Comparison of ENCODE assay signal across 14 cellular contexts in the genomic region with DNA sequence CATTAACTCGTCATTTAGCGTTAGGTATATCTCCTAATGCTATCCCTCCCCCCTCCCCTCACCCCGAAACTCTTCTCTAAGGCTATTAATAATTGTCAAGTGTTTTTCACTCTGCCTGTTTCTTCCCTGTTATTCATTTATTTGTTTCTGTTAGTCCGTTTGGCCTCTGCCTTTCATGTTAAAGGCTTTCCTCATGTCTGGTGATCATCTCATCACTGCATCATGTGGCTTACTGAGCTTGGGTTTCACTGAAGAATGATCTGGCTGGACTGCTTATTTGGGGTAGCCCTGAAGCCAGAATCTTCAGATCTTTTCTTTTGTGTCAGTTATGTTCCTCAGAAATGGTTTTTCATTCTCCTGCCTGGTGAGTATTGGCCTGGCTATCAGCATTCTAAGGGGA. TPM values are rescaled to one million over a fixed set of nuclear protein-coding genes. Genes with fewer than 3 reads are reported as not detected.
A peak's percentile ranks its signal among the peaks of the same experiment; 100 is the strongest.
DNase-seq lines count a peak whose midpoint lies in the region; TF ChIP-seq lines count a peak whose summit lies in the region.
"Had no signal": no experiment of that assay in that cellular context is flagged by ENCODE, and none has a peak within 500 bp of the region (broad histone marks: within the 10 kb centered on the region; RNA-seq: fewer than 3 reads in every experiment).

No MANE protein-coding gene starts in this region.

- peaks cover 3% of the 10 kb centered on the region for H3K79me2 ChIP-seq in smooth muscle cell (ENCODE audit: low read depth)

- H4K20me1 ChIP-seq in smooth muscle cell (ENCODE audit: low read depth), result no peaks in the 10 kb centered on the region

- TF ChIP-seq CTCF in smooth muscle cell (IDR thresholded peaks at IDR 0.05; ENCODE audit: borderline replicate concordance, insufficient read depth, poor library complexity, severe bottlenecking) (no peak), A673 (conservative IDR thresholded peaks at IDR 0.05; ENCODE audit: low read depth, low read length) (no peak)

- H2AFZ ChIP-seq in smooth muscle cell (ENCODE audit: low read depth), result no peak overlapping the region

- peaks cover 70% of the 10 kb centered on the region for H3K36me3 ChIP-seq in adipocyte (ENCODE audit: control insufficient read depth, insufficient read depth, low read length, severe bottlenecking)
- H3K36me3 ChIP-seq in smooth muscle cell (ENCODE audit: low read depth), result peaks cover 9% of the 10 kb centered on the region
- H3K36me3 ChIP-seq in A673 (ENCODE audit: insufficient read depth, low read length, poor library complexity, severe bottlenecking), result peaks cover 81% of the 10 kb centered on the region

- H3K9me3 ChIP-seq in adipocyte (ENCODE audit: control insufficient read depth, low read length) (no peaks in the 10 kb centered on the region), smooth muscle cell (replicated peaks; ENCODE audit: low read depth) (no peaks in the 10 kb centered on the region), A673 (ENCODE audit: low read depth, low read length, poor library complexity, severe bottlenecking) (no peaks in the 10 kb centered on the region)
- H3K9me3 ChIP-seq: A549, Caco-2 had no signal

- H3K9ac ChIP-seq in adipocyte (ENCODE audit: low read length) (peak overlapping the region; percentile 42), smooth muscle cell (ENCODE audit: low read depth) (no peak overlapping the region)

- H3K4me1 ChIP-seq in adipocyte (ENCODE audit: control insufficient read depth, insufficient read depth, low read length) (peaks cover 38% of the 10 kb centered on the region), smooth muscle cell (ENCODE audit: low read depth) (no peaks in the 10 kb centered on the region), A673 (ENCODE audit: insufficient read depth, low read length, poor library complexity, severe bottlenecking) (no peaks in the 10 kb centered on the region)
- H3K4me1 ChIP-seq: Caco-2 had no signal

- H3K4me3 ChIP-seq in adipocyte (ENCODE audit: low read length) (no peak overlapping the region), smooth muscle cell (no peak overlapping the region), A673 (ENCODE audit: low read depth, low read length, poor library complexity, severe bottlenecking) (no peak overlapping the region)
- H3K4me3 ChIP-seq: A549 had no signal

- H3K27me3 ChIP-seq in adipocyte (replicated peaks; ENCODE audit: control insufficient read depth, insufficient read depth, low read length) (no peaks in the 10 kb centered on the region), smooth muscle cell (ENCODE audit: low read depth) (no peaks in the 10 kb centered on the region), A673 (replicated peaks; ENCODE audit: insufficient read depth, low read depth, low read length, poor library complexity) (no peaks in the 10 kb centered on the region)

- no peak overlapping the region for H3K27ac ChIP-seq in smooth muscle cell (ENCODE audit: low read depth)
- H3K27ac ChIP-seq in A673 (ENCODE audit: low read depth, low read length, poor library complexity, severe bottlenecking), result no peak overlapping the region
- H3K27ac ChIP-seq: A549, HL-60 had no signal

- POLR2A ChIA-PET in A673 (lab: Charles Lee; ENCODE audit: low non-redundant PET), result interaction anchor here (0.6 kb wide), 1 partner anchor 17 kb away, joined by 3 read pairs; no protein-coding TSS in a partner anchor

- H3F3A ChIP-seq in smooth muscle cell (ENCODE audit: low read depth), result no peaks in the 10 kb centered on the region

- DNase-seq in adipocyte (ENCODE audit: low read depth) (no peak), epidermal melanocyte (ENCODE audit: insufficient read length, low spot score) (peak; percentile 33), kidney tubule cell (ENCODE audit: low spot score) (peak; percentile 73), renal cortical epithelial cell (ENCODE audit: low read depth) (peak; percentile 88), smooth muscle cell (lab: John Stamatoyannopoulos, UW; ENCODE audit: unreplicated experiment) (no peak), A673 (ENCODE audit: low spot score) (no peak)
- DNase-seq in stimulated activated CD4-positive, alpha-beta T cell treated with anti-CD3 and anti-CD28 coated beads, Interleukin-1b, Interleukin-23, amount 100 ng/mL, for 48 hours, result no peak
- DNase-seq: Caco-2; CD8-positive, alpha-beta T cell; DND-41; GDM1 had no signal

- no peak overlapping the region for H3K4me2 ChIP-seq in smooth muscle cell
- H3K4me2 ChIP-seq: A549 had no signal

- CTCF ChIA-PET in A673 (lab: Charles Lee), result no interaction called here

- BruUV-seq in A673 (replicated peaks; lab: Mats Ljungman, UMichigan), result no TSS peak

- intact Hi-C loops in A673 (cut with micrococcal nuclease; ENCODE audit: unreplicated experiment), result no loop called here

- WGBS in smooth muscle cell (ENCODE audit: low lambda C conversion rate), result 95% methylated on average over 4 of the region's 4 CpGs

RNA-seq across cellular contexts. Expression of a gene that starts 9.5 kb away (rescaled TPM):
- total RNA-seq in renal cortical epithelial cell (24.0 and 37.5 TPM in 2 replicates), smooth muscle cell (13.8 and 20.4 TPM in 2 replicates), A673 (2021) (119 and 146 TPM in 2 replicates)
- polyA plus RNA-seq in smooth muscle cell, result 29.0 and 32.8 TPM in 2 replicates

RNA-seq across cellular contexts. Expression of a gene that starts 9.5 kb away (rescaled TPM):
- total RNA-seq in renal cortical epithelial cell (67.7 and 103 TPM in 2 replicates), smooth muscle cell (74.2 and 77.7 TPM in 2 replicates), A673 (2021) (113 and 121 TPM in 2 replicates)
- polyA plus RNA-seq in smooth muscle cell, result 70.8 and 83.8 TPM in 2 replicates

RNA-seq across cellular contexts. Expression of a gene that starts 36.5 kb away (rescaled TPM):
- 15.5 and 22.8 TPM in 2 replicates for total RNA-seq in renal cortical epithelial cell
- total RNA-seq in smooth muscle cell, result 1.2 and 2.7 TPM in 2 replicates
- polyA plus RNA-seq in smooth muscle cell, result 0.39 and 1.1 TPM in 2 replicates
- total RNA-seq in A673 (2021), result 0.49 and 0.72 TPM in 2 replicates
- polyA plus RNA-seq: CD14-positive monocyte had no signal

RNA-seq across cellular contexts. Expression of a gene that starts 45.0 kb away (rescaled TPM):
- total RNA-seq in renal cortical epithelial cell, result 18.9 and 31.3 TPM in 2 replicates
- 11.0 and 25.9 TPM in 2 replicates for total RNA-seq in smooth muscle cell
- 17.1 and 19.2 TPM in 2 replicates for polyA plus RNA-seq in smooth muscle cell
- total RNA-seq in A673 (2021), result 49.3 and 49.4 TPM in 2 replicates

Comparison
In these comparisons a context has a peak if more than half of its experiments do, and no peak if none do; other contexts are left out.
1. DNase-seq: peak in epidermal melanocyte (single experiment), kidney tubule cell (single experiment) and renal cortical epithelial cell (single experiment); none in adipocyte (single experiment), smooth muscle cell (single experiment), A673 (single experiment) and stimulated activated CD4-positive, alpha-beta T cell treated with anti-CD3 and anti-CD28 coated beads, Interleukin-1b, Interleukin-23, amount 100 ng/mL, for 48 hours (single experiment).